Comparison of ENCODE assay signal across 8 cellular contexts in the genomic region with DNA sequence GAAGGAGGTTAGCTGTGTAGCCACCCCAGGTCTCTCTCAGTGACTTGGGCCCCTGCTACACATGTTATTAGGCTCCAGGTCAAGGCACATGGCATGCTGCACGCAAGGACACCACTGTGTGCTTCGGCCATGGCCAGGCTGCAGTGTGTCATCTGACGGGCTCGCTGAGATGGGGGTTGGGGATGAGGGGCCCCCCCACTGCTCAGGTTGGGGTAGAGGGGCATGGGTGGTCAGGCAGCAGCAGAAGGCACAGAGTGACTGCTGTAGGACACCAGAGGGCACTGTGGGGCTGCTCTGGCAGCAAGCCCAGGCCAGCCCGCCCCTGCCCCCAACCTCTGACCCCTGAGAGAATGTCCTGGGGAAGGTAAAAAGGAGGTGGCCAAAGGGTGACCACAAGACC. TPM values are rescaled to one million over a fixed set of nuclear protein-coding genes. Genes with fewer than 3 reads are reported as not detected.
DNase-seq lines count a peak whose midpoint lies in the region; ATAC-seq and TF ChIP-seq lines count a peak whose summit lies in the region.

No MANE protein-coding gene starts in this region.

- no peaks in the 10 kb centered on the region for H3K9me3 Mint-ChIP-seq in CD4-positive, alpha-beta memory T cell
- H3K9me3 Mint-ChIP-seq in activated T-helper 2 cell treated with anti-CD3 and anti-CD28 coated beads, Interferon-gamma antibody, Interleukin-2, Interleukin-4, amounts not matched to agents 10 μg/mL and 5 μg/mL and 100 μg/mL, durations not matched to agents 14 hours and 24 hours and 36 hours = no peaks in the 10 kb centered on the region

- no peaks in the 10 kb centered on the region for H3K27me3 ChIP-seq in CD4-positive, alpha-beta memory T cell (ENCODE audit: insufficient read depth, low read length)
- H3K27me3 ChIP-seq in mesenchymal stem cell (ENCODE audit: control insufficient read depth in 1 of 2, insufficient read depth in 1 of 2, low read length in 2 of 2) = no peaks in the 10 kb centered on the region

- peaks cover 9% of the 10 kb centered on the region for H3K36me3 ChIP-seq in CD4-positive, alpha-beta memory T cell (ENCODE audit: insufficient read depth, low read length)
- H3K36me3 ChIP-seq in mesenchymal stem cell (ENCODE audit: control insufficient read depth in 1 of 2, insufficient read depth in 2 of 2, low read depth in 1 of 2, low read length in 2 of 2) = peaks cover 39 to 44% of the 10 kb centered on the region in 2 experiments

- H3K23ac ChIP-seq in mesenchymal stem cell (ENCODE audit: low read length in 2 of 2) = no peak overlapping the region

- no peak overlapping the region for H3K4me3 Mint-ChIP-seq in CD4-positive, alpha-beta memory T cell
- H3K4me3 Mint-ChIP-seq in activated T-helper 2 cell treated with anti-CD3 and anti-CD28 coated beads, Interferon-gamma antibody, Interleukin-2, Interleukin-4, amounts not matched to agents 10 μg/mL and 5 μg/mL and 100 μg/mL, durations not matched to agents 14 hours and 24 hours and 36 hours (ENCODE audit: low read depth) = no peak overlapping the region

- H3K79me1 ChIP-seq in mesenchymal stem cell (replicated peaks; ENCODE audit: low read length, poor library complexity, severe bottlenecking) = peaks cover 37% of the 10 kb centered on the region

- peak overlapping the region; percentile 8 for H4K8ac ChIP-seq in mesenchymal stem cell (ENCODE audit: low read length)

- no peak overlapping the region for H2AK5ac ChIP-seq in mesenchymal stem cell (ENCODE audit: low read length, severe bottlenecking)

- H2BK12ac ChIP-seq in mesenchymal stem cell (ENCODE audit: low read length in 2 of 2) = peak overlapping the region in 1 of 2 experiments; percentile 35

- H3K27ac ChIP-seq in CD4-positive, alpha-beta memory T cell (ENCODE audit: low read depth, low read length) = no peak overlapping the region
- H3K27ac ChIP-seq in mesenchymal stem cell (ENCODE audit: low read length, poor library complexity, severe bottlenecking) = peak overlapping the region; percentile 99

- H3K4me1 Mint-ChIP-seq in CD4-positive, alpha-beta memory T cell = peaks cover 19 to 57% (median 41%) of the 10 kb centered on the region in 4 donors
- peaks cover 9% of the 10 kb centered on the region for H3K4me1 Mint-ChIP-seq in activated T-helper 2 cell treated with anti-CD3 and anti-CD28 coated beads, Interferon-gamma antibody, Interleukin-2, Interleukin-4, amounts not matched to agents 10 μg/mL and 5 μg/mL and 100 μg/mL, durations not matched to agents 14 hours and 24 hours and 36 hours (ENCODE audit: low read depth)

- no peak for ATAC-seq in HG02571 (IDR thresholded peaks at IDR 0.05; ENCODE audit: unreplicated experiment)

- H3K36me3 Mint-ChIP-seq in CD4-positive, alpha-beta memory T cell = peaks cover 3 to 26% of the 10 kb centered on the region in 2 donors
- H3K36me3 Mint-ChIP-seq in activated T-helper 2 cell treated with anti-CD3 and anti-CD28 coated beads, Interferon-gamma antibody, Interleukin-2, Interleukin-4, amounts not matched to agents 10 μg/mL and 5 μg/mL and 100 μg/mL, durations not matched to agents 14 hours and 24 hours and 36 hours (ENCODE audit: low read depth) = peaks cover 8% of the 10 kb centered on the region

- H3K18ac ChIP-seq in mesenchymal stem cell (ENCODE audit: low read depth in 1 of 2, low read length in 2 of 2) = peak overlapping the region in 1 of 2 experiments; percentile 23

- no peak overlapping the region for H3K4me3 ChIP-seq in CD4-positive, alpha-beta memory T cell (ENCODE audit: low read length in 2 of 2)
- no peak overlapping the region for H3K4me3 ChIP-seq in astrocyte of the spinal cord (ENCODE audit: low read depth, low read length)
- H3K4me3 ChIP-seq in mesenchymal stem cell (ENCODE audit: insufficient read depth in 1 of 2, low read depth in 1 of 2, low read length in 2 of 2) = no peak overlapping the region

- H3K27ac Mint-ChIP-seq in CD4-positive, alpha-beta memory T cell = peak overlapping the region in 5 of 7 donors; percentile 22 to 81 (median 50)
- H3K27ac Mint-ChIP-seq in activated T-helper 2 cell treated with anti-CD3 and anti-CD28 coated beads, Interferon-gamma antibody, Interleukin-2, Interleukin-4, amounts not matched to agents 10 μg/mL and 5 μg/mL and 100 μg/mL, durations not matched to agents 14 hours and 24 hours and 36 hours = no peak overlapping the region

- H3K27me3 Mint-ChIP-seq in CD4-positive, alpha-beta memory T cell = no peaks in the 10 kb centered on the region
- H3K27me3 Mint-ChIP-seq in activated T-helper 2 cell treated with anti-CD3 and anti-CD28 coated beads, Interferon-gamma antibody, Interleukin-2, Interleukin-4, amounts not matched to agents 10 μg/mL and 5 μg/mL and 100 μg/mL, durations not matched to agents 14 hours and 24 hours and 36 hours (ENCODE audit: low read depth) = no peaks in the 10 kb centered on the region

- DNase-seq in CD4-positive, alpha-beta memory T cell = peak in 1 of 5 donors; percentile 36
- peak; percentile 42 for DNase-seq in HEK293T (ENCODE audit: extremely low spot score)
- no peak for DNase-seq in astrocyte of the spinal cord (ENCODE audit: low read depth, low spot score)
- DNase-seq in mesenchymal stem cell = no peak
- DNase-seq in central memory CD4-positive, alpha-beta T cell = no peak
- no peak for DNase-seq in posterior cingulate gyrus
- DNase-seq in activated T-helper 2 cell treated with anti-CD3 and anti-CD28 coated beads, Interferon-gamma antibody, Interleukin-2, Interleukin-4, amounts not matched to agents 10 μg/mL and 5 μg/mL and 100 μg/mL, durations not matched to agents 14 hours and 24 hours and 36 hours (ENCODE audit: low spot score) = no peak

- no peak overlapping the region for H3K4ac ChIP-seq in mesenchymal stem cell (ENCODE audit: low read depth in 1 of 2, low read length in 2 of 2)

- CTCF ChIA-PET in CD4-positive, alpha-beta memory T cell (lab: Charles Lee; ENCODE audit: partially characterized antibody) = interaction anchor here (0.7 to 4.2 kb wide), 13 partner anchors 9 to 377 kb away, joined by 3 to 50 read pairs (median 6); a partner anchor contains a TSS
- CTCF ChIA-PET in HEK293T (lab: Yijun Ruan, JAX) = interaction anchor here (0.6 to 1.5 kb wide), 9 partner anchors 8 to 121 kb away, joined by 3 to 8 read pairs (median 4); a partner anchor contains a TSS

- H4K91ac ChIP-seq in mesenchymal stem cell (ENCODE audit: low read length) = peak overlapping the region; percentile 30

- POLR2A ChIA-PET in CD4-positive, alpha-beta memory T cell (lab: Charles Lee; ENCODE audit: partially characterized antibody) = interaction anchor here (0.7 to 2.3 kb wide), 7 partner anchors 8 to 102 kb away, joined by 3 to 13 read pairs (median 6); a partner anchor contains a TSS
- POLR2A ChIA-PET in HEK293T (lab: Yijun Ruan, JAX) = interaction anchor here (1.0 kb wide), 1 partner anchor 88 kb away, joined by 4 read pairs; a partner anchor contains a TSS

- intact Hi-C loops in CD4-positive, alpha-beta memory T cell (cut with micrococcal nuclease) = no loop called here
- intact Hi-C loops in posterior cingulate gyrus (cut with DNase I) = no loop called here
- intact Hi-C loops in activated T-helper 2 cell treated with anti-CD3 and anti-CD28 coated beads, Interferon-gamma antibody, Interleukin-2, Interleukin-4, amounts not matched to agents 10 μg/mL and 5 μg/mL and 100 μg/mL, durations not matched to agents 14 hours and 24 hours and 36 hours (cut with micrococcal nuclease) = loop anchor here (2.0 kb wide), 1 partner anchor 51 kb away; no protein-coding TSS in a partner anchor

- H2BK15ac ChIP-seq in mesenchymal stem cell (ENCODE audit: low read depth, poor library complexity, severe bottlenecking) = no peak overlapping the region

- peaks cover 56% of the 10 kb centered on the region for H3K4me1 ChIP-seq in CD4-positive, alpha-beta memory T cell (ENCODE audit: insufficient read depth, low read length)
- peaks cover 68% of the 10 kb centered on the region for H3K4me1 ChIP-seq in mesenchymal stem cell (ENCODE audit: control insufficient read depth, insufficient read depth, low read depth, low read length)

- H3K4me2 ChIP-seq in mesenchymal stem cell (ENCODE audit: low read length, poor library complexity, severe bottlenecking) = no peak overlapping the region

- H2AFZ ChIP-seq in mesenchymal stem cell (ENCODE audit: low read depth, low read length) = no peak overlapping the region

- in situ Hi-C loops in astrocyte of the spinal cord (cut with HindIII; ENCODE audit: low sequenced_read_pairs) = no loop called here

- no peak overlapping the region for H3K14ac ChIP-seq in mesenchymal stem cell (ENCODE audit: low read length in 2 of 2)

- WGBS in mesenchymal stem cell = 86% methylated on average over 5 of the region's 5 CpGs

- H3K9ac ChIP-seq in mesenchymal stem cell (ENCODE audit: low read length) = peak overlapping the region; percentile 32

- no peak overlapping the region for H2BK5ac ChIP-seq in mesenchymal stem cell (ENCODE audit: low read depth, low read length, poor library complexity, severe bottlenecking)

- H3K9me3 ChIP-seq in CD4-positive, alpha-beta memory T cell (ENCODE audit: control insufficient read depth in 1 of 2, low read length in 2 of 2) = no peaks in the 10 kb centered on the region
- H3K9me3 ChIP-seq in mesenchymal stem cell (ENCODE audit: control insufficient read depth, low read length) = no peaks in the 10 kb centered on the region

- peak; percentile 56 for TF ChIP-seq CTCF in astrocyte of the spinal cord (IDR thresholded peaks at IDR 0.05; ENCODE audit: low read depth, low read length)

- H2BK120ac ChIP-seq in mesenchymal stem cell (ENCODE audit: low read depth, low read length) = no peak overlapping the region

RNA-seq across cellular contexts. Expression of a gene that starts 32.2 kb away (rescaled TPM):
- 10 to 100 TPM; 37.1 to 43.2 TPM for total RNA-seq in CD4-positive, alpha-beta memory T cell
- 10 to 100 TPM; 27.5 to 36.3 TPM for polyA plus RNA-seq in CD4-positive, alpha-beta memory T cell
- polyA plus RNA-seq in mesenchymal stem cell (2013, experiment 1 of 2) = 83.2 TPM
- polyA plus RNA-seq in mesenchymal stem cell (2013, experiment 2 of 2) = 85.1 TPM
- total RNA-seq in activated T-helper 2 cell treated with anti-CD3 and anti-CD28 coated beads, Interferon-gamma antibody, Interleukin-2, Interleukin-4, amounts not matched to agents 10 μg/mL and 5 μg/mL and 100 μg/mL, durations not matched to agents 14 hours and 24 hours and 36 hours = 15.1 and 20.3 TPM in 2 replicates

RNA-seq across cellular contexts. Expression of a gene that starts 51.0 kb away (rescaled TPM):
- 10 to 100 TPM; 71.3 to 73.4 TPM for total RNA-seq in CD4-positive, alpha-beta memory T cell
- 100 to 1,000 TPM in 1 of 2 donors, 10 to 100 TPM in 1; 81.5 to 108 TPM for polyA plus RNA-seq in CD4-positive, alpha-beta memory T cell
- polyA plus RNA-seq in mesenchymal stem cell (2013, experiment 1 of 2) = 88.5 TPM
- 97.4 TPM for polyA plus RNA-seq in mesenchymal stem cell (2013, experiment 2 of 2)
- total RNA-seq in activated T-helper 2 cell treated with anti-CD3 and anti-CD28 coated beads, Interferon-gamma antibody, Interleukin-2, Interleukin-4, amounts not matched to agents 10 μg/mL and 5 μg/mL and 100 μg/mL, durations not matched to agents 14 hours and 24 hours and 36 hours = 133 and 146 TPM in 2 replicates

RNA-seq across cellular contexts. Expression of a gene that starts 51.7 kb away (rescaled TPM):
- 10 to 100 TPM; 34.9 to 35.9 TPM for total RNA-seq in CD4-positive, alpha-beta memory T cell
- polyA plus RNA-seq in CD4-positive, alpha-beta memory T cell = 10 to 100 TPM in 1 of 2 donors, 1 to 10 TPM in 1; 6.5 to 16.7 TPM
- 9.8 TPM for polyA plus RNA-seq in mesenchymal stem cell (2013, experiment 1 of 2)
- polyA plus RNA-seq in mesenchymal stem cell (2013, experiment 2 of 2) = 9.8 TPM
- 27.0 and 27.5 TPM in 2 replicates for total RNA-seq in activated T-helper 2 cell treated with anti-CD3 and anti-CD28 coated beads, Interferon-gamma antibody, Interleukin-2, Interleukin-4, amounts not matched to agents 10 μg/mL and 5 μg/mL and 100 μg/mL, durations not matched to agents 14 hours and 24 hours and 36 hours
